9 cellular contexts compared by ENCODE assay signal in genomic region chr3:11601446-11602241, GRCh38. TPM values are rescaled to one million over a fixed set of nuclear protein-coding genes. Genes with fewer than 3 reads are reported as not detected.
DNase-seq lines count a peak whose midpoint lies in the region; ATAC-seq and TF ChIP-seq lines count a peak whose summit lies in the region.
"Had no signal": no experiment of that assay in that cellular context is flagged by ENCODE, and none has a peak within 500 bp of the region (broad histone marks: within the 10 kb centered on the region; RNA-seq: fewer than 3 reads in every experiment).

No MANE protein-coding gene starts in this region.

- no peak overlapping the region for H3K4me3 Mint-ChIP-seq in activated CD4-positive, alpha-beta memory T cell treated with anti-CD3 and anti-CD28 coated beads, Interleukin-2, amount 10 ng/mL, durations not matched to agents 7 days and 5 days

- POLR2A ChIA-PET in activated CD4-positive, alpha-beta memory T cell treated with anti-CD3 and anti-CD28 coated beads, Interleukin-2, amount 10 ng/mL, durations not matched to agents 7 days and 5 days (lab: Charles Lee), result no interaction called here

- no peaks in the 10 kb centered on the region for H3K36me3 ChIP-seq in mucosa of descending colon (ENCODE audit: low read depth)

- H3K9me3 ChIP-seq in mucosa of descending colon, result no peaks in the 10 kb centered on the region

- H3K36me3 Mint-ChIP-seq in activated CD4-positive, alpha-beta memory T cell treated with anti-CD3 and anti-CD28 coated beads, Interleukin-2, amount 10 ng/mL, durations not matched to agents 7 days and 5 days (ENCODE audit: low read depth), result peaks cover 53% of the 10 kb centered on the region

- no peaks in the 10 kb centered on the region for H3K27me3 Mint-ChIP-seq in activated CD4-positive, alpha-beta memory T cell treated with anti-CD3 and anti-CD28 coated beads, Interleukin-2, amount 10 ng/mL, durations not matched to agents 7 days and 5 days

- no peak for TF ChIP-seq CTCF in astrocyte of the spinal cord (IDR thresholded peaks at IDR 0.05; ENCODE audit: low read depth, low read length)
- no peak for TF ChIP-seq CTCF in mucosa of descending colon (IDR thresholded peaks at IDR 0.05)

- peak; percentile 77 for ATAC-seq in GM21360 (IDR thresholded peaks at IDR 0.05; ENCODE audit: unreplicated experiment)
- ATAC-seq in HG03521 (IDR thresholded peaks at IDR 0.05; ENCODE audit: unreplicated experiment), result peak; percentile 92
- ATAC-seq in mucosa of descending colon, result peak; percentile 33
- ATAC-seq: K562 had no signal

- CTCF ChIA-PET in activated CD4-positive, alpha-beta memory T cell treated with anti-CD3 and anti-CD28 coated beads, Interleukin-2, amount 10 ng/mL, durations not matched to agents 7 days and 5 days (lab: Charles Lee), result no interaction called here

- no peak overlapping the region for H3K27ac Mint-ChIP-seq in activated CD4-positive, alpha-beta memory T cell treated with anti-CD3 and anti-CD28 coated beads, Interleukin-2, amount 10 ng/mL, durations not matched to agents 7 days and 5 days

- intact Hi-C loops in mucosa of descending colon (cut with DNase I, micrococcal nuclease), result no loop called here

- peaks cover 5% of the 10 kb centered on the region for H3K4me1 ChIP-seq in mucosa of descending colon (ENCODE audit: low read depth)

- peaks cover 8% of the 10 kb centered on the region for H3K4me1 Mint-ChIP-seq in activated CD4-positive, alpha-beta memory T cell treated with anti-CD3 and anti-CD28 coated beads, Interleukin-2, amount 10 ng/mL, durations not matched to agents 7 days and 5 days

- peaks cover 8% of the 10 kb centered on the region for H3K9me3 Mint-ChIP-seq in activated CD4-positive, alpha-beta memory T cell treated with anti-CD3 and anti-CD28 coated beads, Interleukin-2, amount 10 ng/mL, durations not matched to agents 7 days and 5 days

- DNase-seq in Daoy (ENCODE audit: low read depth) (peak; percentile 32), astrocyte of the spinal cord (ENCODE audit: low read depth, low spot score) (peak; percentile 68), mucosa of descending colon (no peak), NCI-H82 treated with DMSO at 0.1 percent for 48 hours (lab: John Stamatoyannopoulos, UW; ENCODE audit: unreplicated experiment) (no peak)
- no peak for DNase-seq in activated effector memory CD4-positive, alpha-beta T cell treated with anti-CD3 and anti-CD28 coated beads, Interleukin-2, amount 50 U/mL, for 16 hours
- DNase-seq in activated CD4-positive, alpha-beta memory T cell treated with anti-CD3 and anti-CD28 coated beads, Interleukin-2, amount 10 ng/mL, durations not matched to agents 7 days and 5 days, result no peak

- H3K4me3 ChIP-seq in astrocyte of the spinal cord (ENCODE audit: low read depth, low read length) (no peak overlapping the region), mucosa of descending colon (no peak overlapping the region)
- H3K4me3 ChIP-seq: K562 had no signal

- in situ Hi-C loops in astrocyte of the spinal cord (cut with HindIII; ENCODE audit: low sequenced_read_pairs), result loop anchor here (25.0 kb wide), 1 partner anchor 214 kb away; no protein-coding TSS in a partner anchor

RNA-seq across cellular contexts. Expression of gene VGLL4, which starts 42.1 kb away (rescaled TPM):
- total RNA-seq in Daoy (2014; rRNA removed; shearing (Covaris generic)), result 32.7 and 35.0 TPM in 2 replicates
- total RNA-seq in mucosa of descending colon, result 10 to 100 TPM; 42.5 to 51.3 (median 46.4) TPM
- 10 to 100 TPM; 47.8 to 49.2 TPM for total RNA-seq in activated CD4-positive, alpha-beta memory T cell treated with anti-CD3 and anti-CD28 coated beads, Interleukin-2, amount 10 ng/mL, durations not matched to agents 7 days and 5 days

Comparison
In these comparisons a context has a peak if more than half of its experiments do, and no peak if none do; other contexts are left out.
1. DNase-seq: peak in Daoy (single experiment) and astrocyte of the spinal cord (single experiment); none in mucosa of descending colon (0 of 3), NCI-H82 treated with DMSO at 0.1 percent for 48 hours (single experiment), activated effector memory CD4-positive, alpha-beta T cell treated with anti-CD3 and anti-CD28 coated beads, Interleukin-2, amount 50 U/mL, for 16 hours (single experiment) and activated CD4-positive, alpha-beta memory T cell treated with anti-CD3 and anti-CD28 coated beads, Interleukin-2, amount 10 ng/mL, durations not matched to agents 7 days and 5 days (single experiment).
2. ATAC-seq: peak in every context shown above with its lines; median percentile 92 in HG03521; 77 in GM21360; 33 in mucosa of descending colon.